Comparison of ENCODE assay signal across 1 cellular context in the genomic region with DNA sequence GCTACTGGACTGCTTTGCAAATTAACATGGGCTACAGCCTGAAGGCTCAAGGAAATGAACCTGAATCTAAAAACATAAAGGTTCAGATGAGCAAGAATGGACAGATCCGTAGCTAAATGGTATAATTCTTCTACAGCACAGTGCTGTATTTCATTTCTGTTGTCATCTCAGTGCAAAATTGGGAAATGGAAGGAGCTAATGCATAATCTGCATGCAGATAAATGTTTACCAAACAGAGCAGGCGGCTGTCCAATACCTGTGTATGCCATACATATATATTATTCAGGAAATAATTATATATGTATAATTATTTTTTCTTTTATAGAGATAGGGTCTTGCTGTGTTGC.
TF ChIP-seq lines count a peak whose summit lies in the region.

No MANE protein-coding gene starts in this region.

TF ChIP-seq in endothelial cell of umbilical vein, 7 proteins besides CTCF, POLR2A, EP300 and RAD21:
- TF ChIP-seq POLR2AphosphoS5 (IDR thresholded peaks at IDR 0.05; ENCODE audit: insufficient read depth, low read depth, low read length): no peak
- no peak for TF ChIP-seq MYC (IDR thresholded peaks at IDR 0.05; ENCODE audit: low read depth, low read length)
- no peak for TF ChIP-seq JUN (IDR thresholded peaks at IDR 0.05; ENCODE audit: borderline replicate concordance, insufficient read depth, insufficient read length, low read depth)
- no peak for TF ChIP-seq GATA2 (IDR thresholded peaks at IDR 0.05; ENCODE audit: insufficient read depth, insufficient read length, low read depth, low read length)
- TF ChIP-seq, protein P1, sequence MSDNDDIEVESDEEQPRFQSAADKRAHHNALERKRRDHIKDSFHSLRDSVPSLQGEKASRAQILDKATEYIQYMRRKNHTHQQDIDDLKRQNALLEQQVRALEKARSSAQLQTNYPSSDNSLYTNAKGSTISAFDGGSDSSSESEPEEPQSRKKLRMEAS (IDR thresholded peaks at IDR 0.05; ENCODE audit: insufficient read depth, insufficient read length): no peak
- no peak for TF ChIP-seq FOS (IDR thresholded peaks at IDR 0.05; ENCODE audit: borderline replicate concordance, insufficient read depth, low read length)
- no peak for TF ChIP-seq EZH2 (IDR thresholded peaks at IDR 0.05; ENCODE audit: borderline replicate concordance, low read depth, low read length, severe bottlenecking)
